1 cellular context compared by ENCODE assay signal in genomic region chr3:5191555-5192304, GRCh38.
TF ChIP-seq lines count a peak whose summit lies in the region.

No MANE protein-coding gene starts in this region.

TF ChIP-seq in GM12878, 131 proteins besides CTCF, POLR2A, EP300 and RAD21 (continued from another document):
- peak; percentile 70 for TF ChIP-seq RAD51 (IDR thresholded peaks at IDR 0.05)
- TF ChIP-seq PRDM15 (CRISPR knock-in tag; IDR thresholded peaks at IDR 0.05): no peak
- no peak for TF ChIP-seq GABPA (IDR thresholded peaks at IDR 0.05; ENCODE audit: low read depth)
- TF ChIP-seq MXI1 (IDR thresholded peaks at IDR 0.05; ENCODE audit: low read depth, low read length): peak; percentile 44; the same call in 1 of the 2 replicates
- no peak for TF ChIP-seq CBX5 (IDR thresholded peaks at IDR 0.05; ENCODE audit: low read depth)
- no peak for TF ChIP-seq ESRRA (IDR thresholded peaks at IDR 0.05; ENCODE audit: low read length)
- no peak for TF ChIP-seq TBL1XR1 (IDR thresholded peaks at IDR 0.05; ENCODE audit: low read depth, low read length)
- no peak for TF ChIP-seq MEF2A (IDR thresholded peaks at IDR 0.05; ENCODE audit: insufficient read depth, low read depth, low read length)
- TF ChIP-seq IKZF2 (IDR thresholded peaks at IDR 0.05): peak in 1 of 2 experiments; percentile 52; a peak in 2 of 4 replicates
- no peak for TF ChIP-seq HCFC1 (IDR thresholded peaks at IDR 0.05; ENCODE audit: low read length)
- no peak for TF ChIP-seq PKNOX1 (IDR thresholded peaks at IDR 0.05)
- TF ChIP-seq ZNF687 (IDR thresholded peaks at IDR 0.05): peak; percentile 12; the same call in 1 of the 2 replicates
- no peak for TF ChIP-seq SKIL (IDR thresholded peaks at IDR 0.05; ENCODE audit: low read depth, poor library complexity, severe bottlenecking)
- TF ChIP-seq SREBF1 (IDR thresholded peaks at IDR 0.05; ENCODE audit: low read length): no peak
- TF ChIP-seq SUZ12 (IDR thresholded peaks at IDR 0.05; ENCODE audit: unreplicated experiment): no peak
- no peak for TF ChIP-seq DPF2 (IDR thresholded peaks at IDR 0.05)
- no peak for TF ChIP-seq EGR1 (IDR thresholded peaks at IDR 0.05; ENCODE audit: borderline replicate concordance in 1 of 2, low read depth in 2 of 2, low read length in 2 of 2)
- TF ChIP-seq NFIC (IDR thresholded peaks at IDR 0.05; ENCODE audit: low read depth, low read length): no peak
- TF ChIP-seq SPI1 (IDR thresholded peaks at IDR 0.05; ENCODE audit: borderline replicate concordance, insufficient read depth, low read depth, low read length): peak; percentile 54; the same call in 1 of the 2 replicates
- no peak for TF ChIP-seq NR2C1 (IDR thresholded peaks at IDR 0.05)
- TF ChIP-seq MTA2 (IDR thresholded peaks at IDR 0.05; ENCODE audit: low read depth): no peak
- TF ChIP-seq MYB (IDR thresholded peaks at IDR 0.05; ENCODE audit: borderline replicate concordance, low read depth, low read length): no peak
